ENCODE assay signal across 18 cellular contexts in the genomic region with DNA sequence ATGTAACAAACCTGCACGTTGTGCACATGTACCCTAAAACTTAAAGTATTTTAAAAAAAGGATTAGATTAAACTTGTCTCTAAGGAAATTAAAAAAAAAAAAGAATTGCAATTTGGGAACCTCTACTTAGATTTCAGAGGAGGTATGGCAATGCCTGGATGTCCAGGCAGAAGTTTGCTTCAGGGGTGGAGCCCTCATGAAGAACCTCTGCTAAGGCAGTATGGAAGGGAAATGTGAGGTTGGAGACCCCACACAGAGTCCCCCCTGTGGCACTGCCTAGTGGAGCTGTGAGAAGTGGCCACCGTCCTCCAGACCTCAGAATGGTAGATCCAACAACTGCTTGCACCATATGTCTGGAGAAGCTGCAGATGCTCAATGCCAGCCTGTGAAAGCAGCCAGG.
DNase-seq lines count a peak whose midpoint lies in the region; ATAC-seq and TF ChIP-seq lines count a peak whose summit lies in the region.
"Had no signal": no experiment of that assay in that cellular context is flagged by ENCODE, and none has a peak within 500 bp of the region (broad histone marks: within the 10 kb centered on the region; RNA-seq: fewer than 3 reads in every experiment).

No MANE protein-coding gene starts in this region.

- no peak overlapping the region for H3K27ac Mint-ChIP-seq in activated CD4-positive, alpha-beta memory T cell treated with anti-CD3 and anti-CD28 coated beads for 36 hours
- H3K27ac Mint-ChIP-seq in activated CD4-positive, alpha-beta memory T cell treated with anti-CD3 and anti-CD28 coated beads, Interleukin-2, amount 10 ng/mL, durations not matched to agents 7 days and 5 days = no peak overlapping the region
- H3K27ac Mint-ChIP-seq: CD14-positive monocyte, HFFc6 had no signal

- no peak overlapping the region for H3K4me3 ChIP-seq in heart left ventricle
- H3K4me3 ChIP-seq: SJCRH30 had no signal

- CTCF ChIA-PET in activated CD4-positive, alpha-beta memory T cell treated with anti-CD3 and anti-CD28 coated beads for 36 hours (lab: Charles Lee) = no interaction called here
- CTCF ChIA-PET in activated CD4-positive, alpha-beta memory T cell treated with anti-CD3 and anti-CD28 coated beads, Interleukin-2, amount 10 ng/mL, durations not matched to agents 7 days and 5 days (lab: Charles Lee) = no interaction called here

- H3K4me1 Mint-ChIP-seq in activated CD4-positive, alpha-beta memory T cell treated with anti-CD3 and anti-CD28 coated beads for 36 hours (ENCODE audit: low read depth) = no peaks in the 10 kb centered on the region
- no peaks in the 10 kb centered on the region for H3K4me1 Mint-ChIP-seq in activated CD4-positive, alpha-beta memory T cell treated with anti-CD3 and anti-CD28 coated beads, Interleukin-2, amount 10 ng/mL, durations not matched to agents 7 days and 5 days
- H3K4me1 Mint-ChIP-seq: CD14-positive monocyte had no signal

- no peaks in the 10 kb centered on the region for H3K4me1 ChIP-seq in heart left ventricle
- H3K4me1 ChIP-seq: SJCRH30 had no signal

- POLR2A ChIA-PET in activated CD4-positive, alpha-beta memory T cell treated with anti-CD3 and anti-CD28 coated beads for 36 hours (lab: Charles Lee) = no interaction called here
- POLR2A ChIA-PET in activated CD4-positive, alpha-beta memory T cell treated with anti-CD3 and anti-CD28 coated beads, Interleukin-2, amount 10 ng/mL, durations not matched to agents 7 days and 5 days (lab: Charles Lee) = no interaction called here

- H3K27me3 ChIP-seq in heart left ventricle = no peaks in the 10 kb centered on the region
- H3K27me3 ChIP-seq: SJCRH30 had no signal

- intact Hi-C loops in activated CD4-positive, alpha-beta memory T cell treated with anti-CD3 and anti-CD28 coated beads for 36 hours (cut with micrococcal nuclease) = no loop called here
- intact Hi-C loops in heart left ventricle (cut with DNase I) = no loop called here

- peaks cover 0 to 29% (median 10%) of the 10 kb centered on the region in 12 donors for H3K9me3 ChIP-seq in heart left ventricle
- H3K9me3 ChIP-seq: SJCRH30 had no signal

- no peak overlapping the region for H3K4me3 Mint-ChIP-seq in activated CD4-positive, alpha-beta memory T cell treated with anti-CD3 and anti-CD28 coated beads for 36 hours
- H3K4me3 Mint-ChIP-seq in activated CD4-positive, alpha-beta memory T cell treated with anti-CD3 and anti-CD28 coated beads, Interleukin-2, amount 10 ng/mL, durations not matched to agents 7 days and 5 days = no peak overlapping the region
- H3K4me3 Mint-ChIP-seq: CD14-positive monocyte, HFFc6 had no signal

- no peaks in the 10 kb centered on the region for H3K36me3 ChIP-seq in heart left ventricle
- H3K36me3 ChIP-seq: SJCRH30 had no signal

- H3K9me3 Mint-ChIP-seq in activated CD4-positive, alpha-beta memory T cell treated with anti-CD3 and anti-CD28 coated beads for 36 hours = peaks cover 27% of the 10 kb centered on the region
- H3K9me3 Mint-ChIP-seq in activated CD4-positive, alpha-beta memory T cell treated with anti-CD3 and anti-CD28 coated beads, Interleukin-2, amount 10 ng/mL, durations not matched to agents 7 days and 5 days = peaks cover 14% of the 10 kb centered on the region

- peak; percentile 10 for DNase-seq in activated CD4-positive, alpha-beta memory T cell treated with anti-CD3 and anti-CD28 coated beads for 36 hours
- DNase-seq in activated CD4-positive, alpha-beta memory T cell treated with anti-CD3 and anti-CD28 coated beads, Interleukin-2, amount 10 ng/mL, durations not matched to agents 7 days and 5 days = no peak
- DNase-seq in NAMALWA (ENCODE audit: low spot score) (peak; percentile 1), amniotic epithelial cell (ENCODE audit: low read depth) (peak; percentile 0), retina (peak; percentile 5), heart left ventricle (no peak)
- DNase-seq: AML-193, COR-L47, GDM1, HFFc6, NCI-H2029, NCI-H524 treated with DMSO at 0.1 percent for 48 hours, PC-3, T-helper 2 cell had no signal

- H3K27ac ChIP-seq in heart left ventricle = no peak overlapping the region
- H3K27ac ChIP-seq: SJCRH30 had no signal

- peaks cover 3% of the 10 kb centered on the region for H3K27me3 Mint-ChIP-seq in activated CD4-positive, alpha-beta memory T cell treated with anti-CD3 and anti-CD28 coated beads for 36 hours
- H3K27me3 Mint-ChIP-seq in activated CD4-positive, alpha-beta memory T cell treated with anti-CD3 and anti-CD28 coated beads, Interleukin-2, amount 10 ng/mL, durations not matched to agents 7 days and 5 days = no peaks in the 10 kb centered on the region

- peaks cover 5% of the 10 kb centered on the region for H3K36me3 Mint-ChIP-seq in activated CD4-positive, alpha-beta memory T cell treated with anti-CD3 and anti-CD28 coated beads for 36 hours
- no peaks in the 10 kb centered on the region for H3K36me3 Mint-ChIP-seq in activated CD4-positive, alpha-beta memory T cell treated with anti-CD3 and anti-CD28 coated beads, Interleukin-2, amount 10 ng/mL, durations not matched to agents 7 days and 5 days (ENCODE audit: low read depth)
- H3K36me3 Mint-ChIP-seq: CD14-positive monocyte had no signal

- 70 to 78% (median 74%) methylated on average over 2 of the region's 2 CpGs for WGBS in heart left ventricle, 4 donors

- TF ChIP-seq CTCF in heart left ventricle (IDR thresholded peaks at IDR 0.05) = no peak

- no peak for TF ChIP-seq POLR2A in heart left ventricle (IDR thresholded peaks at IDR 0.05)

- no peak for ATAC-seq in GM19467 (IDR thresholded peaks at IDR 0.05; ENCODE audit: unreplicated experiment)
- ATAC-seq in heart left ventricle = no peak
- ATAC-seq in GM18498 (IDR thresholded peaks at IDR 0.05; ENCODE audit: unreplicated experiment) = no peak
- ATAC-seq: PC-3 had no signal

Comparison
In these comparisons a context has a peak if more than half of its experiments do, and no peak if none do; other contexts are left out.
1. DNase-seq: peak in activated CD4-positive, alpha-beta memory T cell treated with anti-CD3 and anti-CD28 coated beads for 36 hours (single experiment), NAMALWA (single experiment), amniotic epithelial cell (single experiment) and retina (single experiment); none in activated CD4-positive, alpha-beta memory T cell treated with anti-CD3 and anti-CD28 coated beads, Interleukin-2, amount 10 ng/mL, durations not matched to agents 7 days and 5 days (single experiment) and heart left ventricle (0 of 5).